Comparison of ENCODE assay signal across 16 cellular contexts in the genomic region with DNA sequence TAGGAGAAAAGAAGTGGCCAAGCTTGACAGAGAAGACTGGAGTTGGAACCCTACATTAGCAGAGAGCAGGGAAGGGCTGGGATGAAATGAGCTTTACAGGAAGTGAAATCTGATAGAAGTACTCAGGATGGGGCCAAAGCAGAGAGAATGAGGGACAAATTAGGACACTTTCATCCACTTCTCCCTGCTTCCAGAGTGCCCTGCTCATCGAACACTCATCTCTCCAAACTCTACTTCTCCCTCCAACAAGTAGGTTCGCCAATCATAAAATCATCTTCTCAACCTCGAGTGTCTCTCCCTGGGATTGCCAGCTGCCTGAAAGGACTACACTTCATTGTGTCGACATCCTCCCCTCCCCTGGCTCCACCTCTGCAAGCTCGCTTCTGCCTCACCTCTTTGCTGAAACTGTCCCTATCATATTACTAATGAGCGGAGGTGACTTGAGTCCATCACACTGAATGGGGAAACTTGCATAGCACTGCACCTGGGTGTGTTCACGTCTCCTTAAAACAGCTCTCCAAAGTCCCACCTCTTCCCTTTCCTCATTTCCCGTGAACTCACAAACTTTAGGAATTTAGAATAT.
DNase-seq lines count a peak whose midpoint lies in the region; ATAC-seq lines count a peak whose summit lies in the region.
"Had no signal": no experiment of that assay in that cellular context is flagged by ENCODE, and none has a peak within 500 bp of the region (broad histone marks: within the 10 kb centered on the region; RNA-seq: fewer than 3 reads in every experiment).

No MANE protein-coding gene starts in this region.

- H3K4me3 ChIP-seq in Karpas-422 (ENCODE audit: low read length): no peak overlapping the region
- H3K4me3 ChIP-seq: right atrium auricular region, tibial nerve had no signal

- H3K36me3 ChIP-seq in Karpas-422 (ENCODE audit: insufficient read depth, low read length): peaks cover 16% of the 10 kb centered on the region; the same call in 1 of the 2 replicates
- H3K36me3 ChIP-seq: right atrium auricular region, tibial nerve had no signal

- ATAC-seq in naive B cell (ENCODE audit: low read depth in 2 of 2): no peak
- ATAC-seq in GM21576 (IDR thresholded peaks at IDR 0.05; ENCODE audit: unreplicated experiment): no peak

- H3K9me3 ChIP-seq in Karpas-422 (ENCODE audit: low read length): no peaks in the 10 kb centered on the region
- H3K9me3 ChIP-seq: right atrium auricular region had no signal

- H3K4me3 Mint-ChIP-seq in naive B cell: peak overlapping the region in 3 of 8 donors; percentile 17 to 69 (median 18)
- H3K4me3 Mint-ChIP-seq: activated CD4-positive, alpha-beta T cell treated with anti-CD3 and anti-CD28 coated beads, Interleukin-2, amount 10 ng/mL, durations not matched to agents 7 days and 5 days; neural crest cell had no signal

- H4K20me1 ChIP-seq in Karpas-422 (ENCODE audit: insufficient read depth, low read depth, low read length): peaks cover 7% of the 10 kb centered on the region; the same call in 1 of the 2 replicates

- H3K27ac ChIP-seq in Karpas-422 (ENCODE audit: low read length): peak overlapping the region; percentile 31; the same call in 1 of the 2 replicates
- H3K27ac ChIP-seq: C4-2B, right atrium auricular region, tibial nerve had no signal

- no peak overlapping the region for H2AFZ ChIP-seq in Karpas-422 (ENCODE audit: low read length)

- H3K4me2 ChIP-seq in Karpas-422 (ENCODE audit: low read depth, low read length, poor library complexity, severe bottlenecking): no peak overlapping the region

- no peak overlapping the region for H3K9ac ChIP-seq in Karpas-422 (ENCODE audit: low read length)

- H3K79me2 ChIP-seq in Karpas-422 (ENCODE audit: low read length): peaks cover 95% of the 10 kb centered on the region

- peaks cover 20 to 29% of the 10 kb centered on the region in 2 donors for H3K36me3 Mint-ChIP-seq in naive B cell

- peaks cover 0 to 10% (median 2%) of the 10 kb centered on the region in 7 donors for H3K9me3 Mint-ChIP-seq in naive B cell

- H3K27me3 ChIP-seq in Karpas-422 (ENCODE audit: low read length): no peaks in the 10 kb centered on the region
- H3K27me3 ChIP-seq: right atrium auricular region, tibial nerve had no signal

- peaks cover 63 to 85% (median 80%) of the 10 kb centered on the region in 3 donors for H3K4me1 Mint-ChIP-seq in naive B cell
- H3K4me1 Mint-ChIP-seq: neural crest cell had no signal

- H3K27ac Mint-ChIP-seq in naive B cell: peak overlapping the region in 5 of 6 donors; percentile 47 to 74 (median 64)
- H3K27ac Mint-ChIP-seq: activated CD4-positive, alpha-beta T cell treated with anti-CD3 and anti-CD28 coated beads, Interleukin-2, amount 10 ng/mL, durations not matched to agents 7 days and 5 days had no signal

- H3K4me1 ChIP-seq in Karpas-422 (ENCODE audit: low read length): peaks cover 77% of the 10 kb centered on the region
- H3K4me1 ChIP-seq: right atrium auricular region, tibial nerve had no signal

- DNase-seq in NCI-H1417 (lab: John Stamatoyannopoulos, UW): peak in 2 of 3 experiments; percentile 2 to 86
- no peak for DNase-seq in NCI-H1417 treated with DMSO at 0.1 percent for 48 hours (lab: John Stamatoyannopoulos, UW)
- no peak for DNase-seq in Karpas-422
- peak; percentile 71 for DNase-seq in SHP77 treated with DMSO at 0.1 percent for 48 hours (lab: John Stamatoyannopoulos, UW)
- no peak for DNase-seq in naive B cell
- no peak for DNase-seq in stimulated activated CD4-positive, alpha-beta T cell treated with anti-CD3 and anti-CD28 coated beads, Interleukin-4, amount 100 ng/mL, for 1 hour
- DNase-seq in stimulated activated CD4-positive, alpha-beta T cell treated with anti-CD3 and anti-CD28 coated beads, Interleukin-12 subunit alpha, Interleukin-12 subunit beta, amount 100 ng/mL, for 4 hours: no peak
- DNase-seq: activated CD4-positive, alpha-beta T cell treated with anti-CD3 and anti-CD28 coated beads, Interleukin-2, amount 10 ng/mL, durations not matched to agents 7 days and 5 days; GOT3; NCI-H2081; T1000 had no signal

- H3K27me3 Mint-ChIP-seq in naive B cell: no peaks in the 10 kb centered on the region

- H3K9me2 ChIP-seq in Karpas-422 (replicated peaks; ENCODE audit: insufficient read depth, low read length): no peaks in the 10 kb centered on the region

Comparison
In these comparisons a context has a peak if more than half of its experiments do, and no peak if none do; other contexts are left out.
1. DNase-seq: peak in NCI-H1417 (2 of 3) and SHP77 treated with DMSO at 0.1 percent for 48 hours (single experiment); none in NCI-H1417 treated with DMSO at 0.1 percent for 48 hours (single experiment), Karpas-422 (single experiment), naive B cell (single experiment), stimulated activated CD4-positive, alpha-beta T cell treated with anti-CD3 and anti-CD28 coated beads, Interleukin-4, amount 100 ng/mL, for 1 hour (single experiment) and stimulated activated CD4-positive, alpha-beta T cell treated with anti-CD3 and anti-CD28 coated beads, Interleukin-12 subunit alpha, Interleukin-12 subunit beta, amount 100 ng/mL, for 4 hours (single experiment).